Comparison of ENCODE assay signal across 19 cellular contexts in the genomic region with DNA sequence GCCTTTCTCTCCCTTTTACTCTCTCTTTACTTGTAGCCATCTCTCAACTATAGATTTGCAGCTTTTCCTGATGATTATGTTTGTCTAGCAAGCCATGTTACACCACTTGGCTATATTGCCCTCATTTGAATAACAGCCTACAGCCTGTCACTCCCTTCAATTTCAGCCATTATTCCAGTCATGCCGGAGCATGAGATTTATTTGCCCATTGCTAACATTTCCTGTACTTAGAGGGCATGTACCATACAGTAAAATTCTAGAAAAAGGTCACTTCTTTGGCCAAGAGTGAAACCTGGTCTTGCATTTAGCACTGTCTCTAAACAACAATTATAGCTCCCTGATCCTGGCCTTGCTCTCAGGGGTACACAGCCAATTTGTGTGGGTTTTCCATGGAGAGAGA.
DNase-seq lines count a peak whose midpoint lies in the region; ATAC-seq and TF ChIP-seq lines count a peak whose summit lies in the region.
"Had no signal": no experiment of that assay in that cellular context is flagged by ENCODE, and none has a peak within 500 bp of the region (broad histone marks: within the 10 kb centered on the region; RNA-seq: fewer than 3 reads in every experiment).

No MANE protein-coding gene starts in this region.

- no peaks in the 10 kb centered on the region for H3K9me2 ChIP-seq in DOHH2 (replicated peaks; ENCODE audit: control insufficient read depth, low read length)

- peak in 1 of 2 donors; percentile 9 for ATAC-seq in naive B cell (ENCODE audit: low read depth in 2 of 2)
- ATAC-seq: K562 had no signal

- H3K4me1 ChIP-seq in BLaER1 = peaks cover 39% of the 10 kb centered on the region
- peaks cover 43% of the 10 kb centered on the region for H3K4me1 ChIP-seq in DOHH2 (ENCODE audit: control insufficient read depth, low read length)
- H3K4me1 ChIP-seq: HAP-1 had no signal

- peak overlapping the region; percentile 18 for H3K4me3 ChIP-seq in BLaER1
- H3K4me3 ChIP-seq in DOHH2 (ENCODE audit: low read length) = peak overlapping the region; percentile 69
- H3K4me3 ChIP-seq: GM23248, HAP-1, K562 had no signal

- peaks cover 6 to 8% of the 10 kb centered on the region in 2 donors for H3K36me3 Mint-ChIP-seq in naive B cell
- H3K36me3 Mint-ChIP-seq: CD4-positive, CD25-positive, alpha-beta regulatory T cell; CD8-positive, alpha-beta memory T cell had no signal

- no peaks in the 10 kb centered on the region for H3K27me3 ChIP-seq in BLaER1
- H3K27me3 ChIP-seq in DOHH2 (ENCODE audit: control insufficient read depth, low read length) = no peaks in the 10 kb centered on the region

- H3K4me1 Mint-ChIP-seq in naive B cell = peaks cover 19 to 42% (median 21%) of the 10 kb centered on the region in 3 donors
- H3K4me1 Mint-ChIP-seq: CD8-positive, alpha-beta memory T cell had no signal

- no peaks in the 10 kb centered on the region for H3K36me3 ChIP-seq in BLaER1
- peaks cover 10% of the 10 kb centered on the region for H3K36me3 ChIP-seq in DOHH2 (ENCODE audit: control insufficient read depth, low read length)
- H3K36me3 ChIP-seq: HAP-1 had no signal

- H3K27me3 Mint-ChIP-seq in naive B cell = no peaks in the 10 kb centered on the region
- H3K27me3 Mint-ChIP-seq: CD4-positive, CD25-positive, alpha-beta regulatory T cell had no signal

- H3K27ac Mint-ChIP-seq in naive B cell = peak overlapping the region in 4 of 6 donors; percentile 60 to 96 (median 68)
- H3K27ac Mint-ChIP-seq: CD4-positive, CD25-positive, alpha-beta regulatory T cell; CD8-positive, alpha-beta memory T cell had no signal

- peak; percentile 14 for DNase-seq in NOMO-1 treated with DMSO at 0.1 percent for 48 hours (lab: John Stamatoyannopoulos, UW; ENCODE audit: unreplicated experiment)
- no peak for DNase-seq in naive B cell
- DNase-seq in activated CD8-positive, alpha-beta memory T cell treated with anti-CD3 and anti-CD28 coated beads, Interleukin-2, amount 50 U/mL, for 4 hours = no peak
- DNase-seq in NCI-H146 (lab: John Stamatoyannopoulos, UW) = no peak
- no peak for DNase-seq in NCI-H226
- DNase-seq: AML-193; C1 segment of cervical spinal cord; CD4-positive, CD25-positive, alpha-beta regulatory T cell; CD8-positive, alpha-beta memory T cell; COR-L47; DMS 273 treated with DMSO at 0.1 percent for 48 hours; DMS53; DND-41; GM23248; IMR-90 had no signal

- H4K20me1 ChIP-seq in BLaER1 (no peaks in the 10 kb centered on the region), DOHH2 (ENCODE audit: control insufficient read depth, insufficient read depth, low read depth, low read length) (no peaks in the 10 kb centered on the region)

- peak overlapping the region; percentile 42; the same call in 1 of the 2 replicates for H3K9ac ChIP-seq in BLaER1
- H3K9ac ChIP-seq: GM23248 had no signal

- no peak for TF ChIP-seq CTCF in DOHH2 (IDR thresholded peaks at IDR 0.05; ENCODE audit: low read depth, low read length, poor library complexity, severe bottlenecking)

- H3K9me3 ChIP-seq in BLaER1 (peaks cover 53% of the 10 kb centered on the region), DOHH2 (ENCODE audit: control insufficient read depth, insufficient read depth, low read length) (peaks cover 21% of the 10 kb centered on the region)

- H3F3A ChIP-seq in DOHH2 (ENCODE audit: control insufficient read depth, insufficient read depth) = peaks cover 7% of the 10 kb centered on the region

- peak overlapping the region; percentile 71 for H3K27ac ChIP-seq in BLaER1
- peak overlapping the region; percentile 94 for H3K27ac ChIP-seq in DOHH2 (ENCODE audit: low read depth, low read length)
- H3K27ac ChIP-seq: GM23248 had no signal

- no peaks in the 10 kb centered on the region for H3K79me2 ChIP-seq in DOHH2 (ENCODE audit: control insufficient read depth, low read length)

- H3K4me3 Mint-ChIP-seq in naive B cell = peak overlapping the region in 5 of 8 donors; percentile 47 to 77 (median 70)
- H3K4me3 Mint-ChIP-seq: CD4-positive, CD25-positive, alpha-beta regulatory T cell; CD8-positive, alpha-beta memory T cell had no signal

- H3K9me3 Mint-ChIP-seq in naive B cell = peaks cover 11 to 28% (median 16%) of the 10 kb centered on the region in 7 donors

- H3K4me2 ChIP-seq in BLaER1 (peak overlapping the region; percentile 76), DOHH2 (ENCODE audit: low read length) (peak overlapping the region; percentile 86)
